ENCODE assay signal across 8 cellular contexts in genomic region chr14:24430682-24431568, GRCh38. TPM values are rescaled to one million over a fixed set of nuclear protein-coding genes. Genes with fewer than 3 reads are reported as not detected.
DNase-seq lines count a peak whose midpoint lies in the region; ATAC-seq and TF ChIP-seq lines count a peak whose summit lies in the region.

No MANE protein-coding gene starts in this region.

- H3K9me3 Mint-ChIP-seq in activated naive CD4-positive, alpha-beta T cell treated with anti-CD3 and anti-CD28 coated beads for 36 hours, result no peaks in the 10 kb centered on the region

- H3K4me3 Mint-ChIP-seq in activated naive CD4-positive, alpha-beta T cell treated with anti-CD3 and anti-CD28 coated beads for 36 hours, result peak overlapping the region; percentile 95

- H3K4me1 Mint-ChIP-seq in activated naive CD4-positive, alpha-beta T cell treated with anti-CD3 and anti-CD28 coated beads for 36 hours (ENCODE audit: low read depth), result peaks cover 43% of the 10 kb centered on the region

- H3K4me1 ChIP-seq in ACC112 (ENCODE audit: control insufficient read depth, insufficient read depth, low read length, unreplicated experiment), result peaks cover 35% of the 10 kb centered on the region
- peaks cover 12 to 56% (median 39%) of the 10 kb centered on the region in 9 donors for H3K4me1 ChIP-seq in heart right ventricle
- H3K4me1 ChIP-seq in skeletal muscle satellite cell (ENCODE audit: control insufficient read depth, insufficient read depth, low read length), result peaks cover 38% of the 10 kb centered on the region

- peak; percentile 2 for DNase-seq in NOMO-1 treated with DMSO at 0.1 percent for 48 hours (lab: John Stamatoyannopoulos, UW; ENCODE audit: unreplicated experiment)
- peak; percentile 80 for DNase-seq in activated naive CD4-positive, alpha-beta T cell treated with anti-CD3 and anti-CD28 coated beads for 36 hours
- peak in 1 of 2 donors; percentile 52 for DNase-seq in heart right ventricle
- DNase-seq in cerebellum (ENCODE audit: low spot score), result no peak
- no peak for DNase-seq in 8988T

- peaks cover 21% of the 10 kb centered on the region for H3K36me3 Mint-ChIP-seq in activated naive CD4-positive, alpha-beta T cell treated with anti-CD3 and anti-CD28 coated beads for 36 hours (ENCODE audit: low read depth)

- peak overlapping the region; percentile 100 for H3K4me3 ChIP-seq in ACC112 (ENCODE audit: low read depth, low read length)
- H3K4me3 ChIP-seq in heart right ventricle, result peak overlapping the region; percentile 74 to 95 (median 80)
- H3K4me3 ChIP-seq in skeletal muscle satellite cell (ENCODE audit: low read length), result peak overlapping the region; percentile 93

- H3K27me3 Mint-ChIP-seq in activated naive CD4-positive, alpha-beta T cell treated with anti-CD3 and anti-CD28 coated beads for 36 hours (ENCODE audit: low read depth), result no peaks in the 10 kb centered on the region

- peaks cover 5% of the 10 kb centered on the region; the same call in 1 of the 2 replicates for H3K36me3 ChIP-seq in ACC112 (ENCODE audit: insufficient read depth, low read length)
- H3K36me3 ChIP-seq in heart right ventricle, result peaks cover 0 to 51% (median 25%) of the 10 kb centered on the region in 9 donors
- peaks cover 26% of the 10 kb centered on the region for H3K36me3 ChIP-seq in skeletal muscle satellite cell (ENCODE audit: insufficient read depth, low read length)

- peak in 6 of 8 donors; percentile 15 to 61 (median 22) for ATAC-seq in heart right ventricle

- H3K27ac ChIP-seq in ACC112 (ENCODE audit: low read depth, low read length), result peak overlapping the region; percentile 97
- H3K27ac ChIP-seq in heart right ventricle, result peak overlapping the region; percentile 91 to 99 (median 97)

- peak overlapping the region; percentile 97 for H3K27ac Mint-ChIP-seq in activated naive CD4-positive, alpha-beta T cell treated with anti-CD3 and anti-CD28 coated beads for 36 hours

- CTCF ChIA-PET in activated naive CD4-positive, alpha-beta T cell treated with anti-CD3 and anti-CD28 coated beads for 36 hours (lab: Charles Lee), result interaction anchor here (0.6 to 18.0 kb wide), 50 partner anchors 9 to 321 kb away, joined by 3 to 617 read pairs (median 5); partner anchors contain the start of genes ADCY4, CHMP4A, CIDEB and DHRS1

- H2AFZ ChIP-seq in ACC112 (ENCODE audit: low read length, unreplicated experiment), result no peak overlapping the region

- peaks cover 20% of the 10 kb centered on the region for H3K79me2 ChIP-seq in ACC112 (ENCODE audit: control insufficient read depth, insufficient read depth, low read length, unreplicated experiment)

- no peaks in the 10 kb centered on the region for H3K9me3 ChIP-seq in heart right ventricle
- no peaks in the 10 kb centered on the region for H3K9me3 ChIP-seq in skeletal muscle satellite cell (replicated peaks; ENCODE audit: low read length)

- TF ChIP-seq CTCF in heart right ventricle (IDR thresholded peaks at IDR 0.05), result no peak

- WGBS in heart right ventricle, 2 donors, result 14 to 21% methylated on average over 19 of the region's 19 CpGs

- H3K27me3 ChIP-seq in ACC112 (ENCODE audit: insufficient read depth, low read length), result no peaks in the 10 kb centered on the region
- H3K27me3 ChIP-seq in heart right ventricle, result no peaks in the 10 kb centered on the region
- no peaks in the 10 kb centered on the region for H3K27me3 ChIP-seq in skeletal muscle satellite cell (ENCODE audit: control insufficient read depth, insufficient read depth, low read length)

- H3K4me2 ChIP-seq in skeletal muscle satellite cell (ENCODE audit: low read length), result peak overlapping the region; percentile 91

- intact Hi-C loops in activated naive CD4-positive, alpha-beta T cell treated with anti-CD3 and anti-CD28 coated beads for 36 hours (cut with micrococcal nuclease), result loop anchor here (1.0 to 2.0 kb wide), 10 partner anchors 11 to 290 kb away; partner anchors contain the start of genes EMC9, GMPR2, NEDD8 and NYNRIN
- intact Hi-C loops in heart right ventricle (cut with DNase I), result loop anchor here in 9 of 10 donors (1.0 to 10.0 kb wide), 8 partner anchors 64 to 196 kb away; partner anchors contain the start of genes TINF2 (in 4 of the 9), GMPR2 (in 1 of the 9), NEDD8 (in 1 of the 9) and NFATC4 (in 1 of the 9)

- peak; percentile 51 for TF ChIP-seq POLR2A in GM19099 (IDR thresholded peaks at IDR 0.05; ENCODE audit: extremely low read depth, insufficient read length, low read depth)

- H3K9ac ChIP-seq in skeletal muscle satellite cell (ENCODE audit: low read depth, low read length), result peak overlapping the region; percentile 99

RNA-seq across cellular contexts. Expression of gene KHNYN, which starts 1.2 kb away (rescaled TPM):
- 10 to 100 TPM; 59.8 to 62.5 TPM for total RNA-seq in activated naive CD4-positive, alpha-beta T cell treated with anti-CD3 and anti-CD28 coated beads for 36 hours
- total RNA-seq in heart right ventricle, result 10 to 100 TPM; 14.3 to 30.1 (median 17.9) TPM
- 10 to 100 TPM; 14.0 to 20.9 TPM for polyA plus RNA-seq in heart right ventricle
- total RNA-seq in skeletal muscle satellite cell (2012; rRNA removed), result 28.6 and 28.9 TPM in 2 replicates
- total RNA-seq in cerebellum, result 21.9 TPM

RNA-seq across cellular contexts. Expression of gene CBLN3, which starts 1.5 kb away (rescaled TPM):
- 1 to 10 TPM; 7.7 to 8.6 TPM for total RNA-seq in activated naive CD4-positive, alpha-beta T cell treated with anti-CD3 and anti-CD28 coated beads for 36 hours
- total RNA-seq in heart right ventricle (1 to 10 TPM in 4 of 10 donors, under 1 TPM in 6; 0.24 to 2.5 (median 0.80) TPM), cerebellum (0.91 TPM)
- polyA plus RNA-seq in heart right ventricle, result 1 to 10 TPM; 1.0 to 1.8 TPM
- total RNA-seq in skeletal muscle satellite cell (2012; rRNA removed), result 1.5 and 3.3 TPM in 2 replicates

RNA-seq across cellular contexts. Expression of gene SDR39U1, which starts 11.7 kb away (rescaled TPM):
- 10 to 100 TPM; 70.5 to 72.4 TPM for total RNA-seq in activated naive CD4-positive, alpha-beta T cell treated with anti-CD3 and anti-CD28 coated beads for 36 hours
- total RNA-seq in heart right ventricle, result 10 to 100 TPM; 55.6 to 93.6 (median 67.4) TPM
- polyA plus RNA-seq in heart right ventricle, result 100 to 1,000 TPM in 1 of 2 donors, 10 to 100 TPM in 1; 88.5 to 108 TPM
- total RNA-seq in skeletal muscle satellite cell (2012; rRNA removed), result 8.4 and 15.9 TPM in 2 replicates
- 17.6 TPM for total RNA-seq in cerebellum

RNA-seq across cellular contexts. Expression of gene NYNRIN, which starts 32.1 kb away (rescaled TPM):
- under 1 TPM in 1 of 2 experiments, not detected in 1; 0.02 TPM for total RNA-seq in activated naive CD4-positive, alpha-beta T cell treated with anti-CD3 and anti-CD28 coated beads for 36 hours
- total RNA-seq in heart right ventricle, result 1 to 10 TPM; 3.6 to 9.0 (median 6.4) TPM
- polyA plus RNA-seq in heart right ventricle, result 1 to 10 TPM; 4.6 to 6.8 TPM
- total RNA-seq in skeletal muscle satellite cell (2012; rRNA removed), result 1.3 and 1.8 TPM in 2 replicates
- 31.8 TPM for total RNA-seq in cerebellum

Comparison
In these comparisons a context has a peak if more than half of its experiments do, and no peak if none do; other contexts are left out.
1. DNase-seq: peak in NOMO-1 treated with DMSO at 0.1 percent for 48 hours (single experiment) and activated naive CD4-positive, alpha-beta T cell treated with anti-CD3 and anti-CD28 coated beads for 36 hours (single experiment); none in cerebellum (single experiment) and 8988T (single experiment).
2. Peak in every context shown above with its lines, with median percentiles within 50 percentile points of each other: H3K4me3 ChIP-seq.